1 cellular context compared by ENCODE assay signal in genomic region chr2:158489366-158490112, GRCh38.
A peak's percentile ranks its signal among the peaks of the same experiment; 100 is the strongest.
TF ChIP-seq lines count a peak whose summit lies in the region.

No MANE protein-coding gene starts in this region.

TF ChIP-seq in HepG2, 621 proteins besides CTCF, POLR2A, EP300 and RAD21:
- TF ChIP-seq NFE2L1 (CRISPR knock-in tag; IDR thresholded peaks at IDR 0.05; ENCODE audit: borderline replicate concordance) (no peak), RBM22 (optimal IDR thresholded peaks at IDR 0.05; ENCODE audit: low read length) (peak; percentile 36), ZSCAN25 (CRISPR knock-in tag; IDR thresholded peaks at IDR 0.05) (no peak), FOXK2 (IDR thresholded peaks at IDR 0.05) (no peak), ZNF652 (CRISPR knock-in tag; IDR thresholded peaks at IDR 0.05; ENCODE audit: borderline replicate concordance, low read depth) (peak; percentile 85), XBP1 (CRISPR knock-in tag; IDR thresholded peaks at IDR 0.05) (no peak), ZNF7 (CRISPR knock-in tag; IDR thresholded peaks at IDR 0.05) (no peak), HBP1 (CRISPR knock-in tag; IDR thresholded peaks at IDR 0.05; ENCODE audit: low read depth) (no peak)
